In the genomic region with DNA sequence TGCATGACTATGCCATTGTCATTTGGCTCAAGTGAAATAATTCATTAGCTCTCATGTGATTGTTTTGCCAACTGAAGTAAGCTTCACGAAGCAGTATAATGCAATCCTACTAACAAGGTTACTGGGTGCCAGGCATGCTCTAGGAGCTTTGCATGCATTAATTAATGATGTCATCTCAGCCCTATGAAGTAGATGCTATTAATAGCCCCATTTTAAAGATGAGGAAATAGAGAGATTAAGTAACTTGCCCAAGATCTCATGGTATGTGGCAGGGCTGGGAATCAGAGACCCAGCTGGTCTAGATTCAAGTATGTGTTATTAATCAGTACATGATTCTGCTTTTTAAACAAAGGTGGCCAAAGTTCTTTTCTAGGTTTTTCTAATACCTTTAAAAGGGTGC, we compare ENCODE assay signal across 1 cellular context.
TF ChIP-seq lines count a peak whose summit lies in the region.

No MANE protein-coding gene starts in this region.

TF ChIP-seq in SK-N-SH, 30 proteins besides CTCF, POLR2A, EP300 and RAD21:
- TF ChIP-seq POLR2AphosphoS5 (IDR thresholded peaks at IDR 0.05; ENCODE audit: low read depth, low read length) (no peak), RXRA (IDR thresholded peaks at IDR 0.05; ENCODE audit: borderline replicate concordance, low read depth) (no peak)
